In genomic region chrX:154490414-154491083, GRCh38 we compare ENCODE assay signal across 8 cellular contexts. TPM values are rescaled to one million over a fixed set of nuclear protein-coding genes. Genes with fewer than 3 reads are reported as not detected.
DNase-seq lines count a peak whose midpoint lies in the region; ATAC-seq, FAIRE-seq and TF ChIP-seq lines count a peak whose summit lies in the region.

A gene with protein sequence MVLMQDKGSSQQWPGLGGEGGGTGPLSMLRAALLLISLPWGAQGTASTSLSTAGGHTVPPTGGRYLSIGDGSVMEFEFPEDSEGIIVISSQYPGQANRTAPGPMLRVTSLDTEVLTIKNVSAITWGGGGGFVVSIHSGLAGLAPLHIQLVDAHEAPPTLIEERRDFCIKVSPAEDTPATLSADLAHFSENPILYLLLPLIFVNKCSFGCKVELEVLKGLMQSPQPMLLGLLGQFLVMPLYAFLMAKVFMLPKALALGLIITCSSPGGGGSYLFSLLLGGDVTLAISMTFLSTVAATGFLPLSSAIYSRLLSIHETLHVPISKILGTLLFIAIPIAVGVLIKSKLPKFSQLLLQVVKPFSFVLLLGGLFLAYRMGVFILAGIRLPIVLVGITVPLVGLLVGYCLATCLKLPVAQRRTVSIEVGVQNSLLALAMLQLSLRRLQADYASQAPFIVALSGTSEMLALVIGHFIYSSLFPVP (minus strand): TSS chrX:154490629. CDS start chrX:154488940, 1,689 bp downstream.

- no peaks in the 10 kb centered on the region for H3K27me3 Mint-ChIP-seq in activated T-helper 17 cell treated with anti-CD3 and anti-CD28 coated beads, Interleukin-2, amount 50 U/mL, for 72 hours
- H3K27me3 Mint-ChIP-seq in naive B cell = no peaks in the 10 kb centered on the region

- no peaks in the 10 kb centered on the region for H3K27me3 ChIP-seq in fibroblast of lung (ENCODE audit: control insufficient read depth, insufficient read depth, low read length)

- DNase-seq in EL (peak; percentile 92), H54 (ENCODE audit: insufficient read length, low spot score) (peak; percentile 95), LoVo (ENCODE audit: low spot score) (peak; percentile 83), RWPE1 (ENCODE audit: low spot score) (peak; percentile 79), fibroblast of lung (ENCODE audit: low read depth in 2 of 2) (peak; percentile 91 to 92), naive B cell (peak; percentile 84)
- DNase-seq in stimulated activated effector memory CD8-positive, alpha-beta T cell treated with anti-CD3 and anti-CD28 coated beads, Interleukin-12 subunit alpha, Interleukin-12 subunit beta, amount 100 ng/mL, for 72 hours (ENCODE audit: low spot score in 2 of 2) = peak; percentile 69 to 87

- H3K4me1 Mint-ChIP-seq in activated T-helper 17 cell treated with anti-CD3 and anti-CD28 coated beads, Interleukin-2, amount 50 U/mL, for 72 hours = peaks cover 3% of the 10 kb centered on the region
- H3K4me1 Mint-ChIP-seq in naive B cell = peaks cover 18 to 29% (median 21%) of the 10 kb centered on the region in 3 donors
- peaks cover 30% of the 10 kb centered on the region for H3K4me1 Mint-ChIP-seq in stimulated activated effector memory CD8-positive, alpha-beta T cell treated with anti-CD3 and anti-CD28 coated beads, Interleukin-12 subunit alpha, Interleukin-12 subunit beta, amount 100 ng/mL, for 72 hours

- H3K27ac ChIP-seq in RWPE1 = peak within 1 kb of the TSS; percentile 83
- peak within 1 kb of the TSS; percentile 86 for H3K27ac ChIP-seq in fibroblast of lung (ENCODE audit: insufficient read depth, low read length)

- peak within 1 kb of the TSS; percentile 66 for H3K9ac ChIP-seq in fibroblast of lung (ENCODE audit: insufficient read depth, low read length)

- TF ChIP-seq CTCF in RWPE1 (conservative IDR thresholded peaks at IDR 0.05; ENCODE audit: low read depth) (no peak), fibroblast of lung (conservative IDR thresholded peaks at IDR 0.05 in 1 of 2, IDR thresholded peaks at IDR 0.05 in 1 of 2; ENCODE audit: low read depth in 1 of 2, low read length in 2 of 2) (peak in 1 of 2 donors; percentile 2)

- H3K27ac Mint-ChIP-seq in activated T-helper 17 cell treated with anti-CD3 and anti-CD28 coated beads, Interleukin-2, amount 50 U/mL, for 72 hours = peak within 1 kb of the TSS; percentile 88
- peak within 1 kb of the TSS; percentile 84 to 97 (median 95) for H3K27ac Mint-ChIP-seq in naive B cell
- peak within 1 kb of the TSS; percentile 79 for H3K27ac Mint-ChIP-seq in stimulated activated effector memory CD8-positive, alpha-beta T cell treated with anti-CD3 and anti-CD28 coated beads, Interleukin-12 subunit alpha, Interleukin-12 subunit beta, amount 100 ng/mL, for 72 hours

- CTCF ChIA-PET in RWPE1 (lab: Yijun Ruan, JAX) = no interaction called here

- no peak for FAIRE-seq in H54 (lab: Jason Lieb, UNC)

- peaks cover 2% of the 10 kb centered on the region for H3K4me1 ChIP-seq in fibroblast of lung (ENCODE audit: control insufficient read depth, extremely low read depth, insufficient read depth, low read length)

- peaks cover 4% of the 10 kb centered on the region for H3K79me2 ChIP-seq in fibroblast of lung (ENCODE audit: control insufficient read depth, insufficient read depth, low read length)

- no peaks in the 10 kb centered on the region for H4K20me1 ChIP-seq in fibroblast of lung (ENCODE audit: control insufficient read depth, extremely low read depth, insufficient read depth, low read length)

- peak within 1 kb of the TSS; percentile 85 for H3K4me2 ChIP-seq in fibroblast of lung (ENCODE audit: extremely low read depth, insufficient read depth, low read length)

- H3K9me3 Mint-ChIP-seq in activated T-helper 17 cell treated with anti-CD3 and anti-CD28 coated beads, Interleukin-2, amount 50 U/mL, for 72 hours = no peaks in the 10 kb centered on the region
- peaks cover 0 to 3% (median 0%) of the 10 kb centered on the region in 7 donors for H3K9me3 Mint-ChIP-seq in naive B cell
- no peaks in the 10 kb centered on the region for H3K9me3 Mint-ChIP-seq in stimulated activated effector memory CD8-positive, alpha-beta T cell treated with anti-CD3 and anti-CD28 coated beads, Interleukin-12 subunit alpha, Interleukin-12 subunit beta, amount 100 ng/mL, for 72 hours

- H3K9me3 ChIP-seq in fibroblast of lung (ENCODE audit: control insufficient read depth, insufficient read depth, low read depth, low read length) = no peaks in the 10 kb centered on the region

- peak within 1 kb of the TSS; percentile 91 for H3K4me3 Mint-ChIP-seq in activated T-helper 17 cell treated with anti-CD3 and anti-CD28 coated beads, Interleukin-2, amount 50 U/mL, for 72 hours
- H3K4me3 Mint-ChIP-seq in naive B cell = peak within 1 kb of the TSS; percentile 83 to 94 (median 92)
- H3K4me3 Mint-ChIP-seq in stimulated activated effector memory CD8-positive, alpha-beta T cell treated with anti-CD3 and anti-CD28 coated beads, Interleukin-12 subunit alpha, Interleukin-12 subunit beta, amount 100 ng/mL, for 72 hours = peak within 1 kb of the TSS; percentile 88

- H3K36me3 ChIP-seq in fibroblast of lung (ENCODE audit: control insufficient read depth, insufficient read depth, low read length) = peaks cover 5% of the 10 kb centered on the region

- H3K4me3 ChIP-seq in fibroblast of lung (replicated peaks in 1 of 4; ENCODE audit: control extremely low read depth in 1 of 4, insufficient read depth in 1 of 4, low read depth in 3 of 4, low read length in 4 of 4) = peak within 1 kb of the TSS; percentile 33 to 67 (median 51)

- TF ChIP-seq POLR2A in H54 (IDR thresholded peaks at IDR 0.05; ENCODE audit: low read depth, low read length) = peak; percentile 93

- H3K36me3 Mint-ChIP-seq in activated T-helper 17 cell treated with anti-CD3 and anti-CD28 coated beads, Interleukin-2, amount 50 U/mL, for 72 hours (ENCODE audit: low read depth) = peaks cover 12% of the 10 kb centered on the region
- H3K36me3 Mint-ChIP-seq in naive B cell = no peaks in the 10 kb centered on the region
- H3K36me3 Mint-ChIP-seq in stimulated activated effector memory CD8-positive, alpha-beta T cell treated with anti-CD3 and anti-CD28 coated beads, Interleukin-12 subunit alpha, Interleukin-12 subunit beta, amount 100 ng/mL, for 72 hours = peaks cover 12% of the 10 kb centered on the region

- no peak within 1 kb of the TSS for H2AFZ ChIP-seq in fibroblast of lung (ENCODE audit: low read length)

- POLR2A ChIA-PET in RWPE1 (lab: Yijun Ruan, JAX; ENCODE audit: low non-redundant PET) = interaction anchor here (0.9 to 1.6 kb wide), 2 partner anchors 26 to 37 kb away, joined by 3 to 5 read pairs; partner anchors contain the start of gene FAM3A

- ATAC-seq in activated T-helper 17 cell treated with anti-CD3 and anti-CD28 coated beads, Interleukin-2, amount 50 U/mL, for 72 hours (replicated peaks) = peak; percentile 94
- ATAC-seq in naive B cell (ENCODE audit: low read depth in 2 of 2) = peak; percentile 84 to 86
- ATAC-seq in stimulated activated effector memory CD8-positive, alpha-beta T cell treated with anti-CD3 and anti-CD28 coated beads, Interleukin-12 subunit alpha, Interleukin-12 subunit beta, amount 100 ng/mL, for 72 hours = peak; percentile 92

RNA-seq across cellular contexts. Expression of the gene that starts here (rescaled TPM):
- total RNA-seq in activated T-helper 17 cell treated with anti-CD3 and anti-CD28 coated beads, Interleukin-2, amount 50 U/mL, for 72 hours = 10 to 100 TPM; 17.3 to 24.8 TPM
- total RNA-seq in fibroblast of lung = 13.9 and 15.2 TPM in 2 replicates
- 15.5 and 16.0 TPM in 2 replicates for polyA plus RNA-seq in fibroblast of lung
- polyA plus RNA-seq in fibroblast of lung (2012) = 26.3 and 32.6 TPM in 2 replicates
- 19.2 and 20.2 TPM in 2 replicates for polyA minus RNA-seq in fibroblast of lung (ENCODE audit: low replicate concordance)
- 10 to 100 TPM; 33.5 to 65.1 (median 38.0) TPM for polyA plus RNA-seq in naive B cell (ENCODE audit: low read depth in 6 of 6)

Comparison
In these comparisons a context has a peak if more than half of its experiments do, and no peak if none do; other contexts are left out.
1. Peak in every context shown above with its lines: DNase-seq, ATAC-seq, H3K4me3 ChIP-seq and H3K27ac ChIP-seq.